Comparison of ENCODE assay signal across 25 cellular contexts in the genomic region with DNA sequence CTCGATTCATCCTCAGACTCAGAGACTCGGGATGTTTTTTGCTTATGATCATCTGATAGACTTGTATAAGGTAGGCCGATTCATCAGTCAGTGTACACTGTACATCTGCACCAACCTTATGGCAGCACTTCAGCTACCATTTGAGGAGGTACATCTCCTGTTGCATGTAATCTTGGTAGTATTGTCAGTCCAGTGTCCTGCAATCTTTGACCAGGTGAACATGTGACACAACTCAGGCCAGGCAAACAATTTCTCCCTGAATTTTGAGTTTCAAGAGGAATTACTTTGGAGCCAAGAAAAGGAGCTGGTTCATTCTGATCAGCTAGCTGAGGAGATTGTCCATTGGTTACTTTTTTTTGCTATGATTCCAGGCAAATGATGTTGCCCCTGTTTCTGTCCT.
"Had no signal": no experiment of that assay in that cellular context is flagged by ENCODE, and none has a peak within 500 bp of the region (broad histone marks: within the 10 kb centered on the region; RNA-seq: fewer than 3 reads in every experiment).

No MANE protein-coding gene starts in this region.

- H3K27ac ChIP-seq: coronary artery, left lung, lower lobe of right lung, parathyroid adenoma, psoas muscle, testis, tibial nerve, upper lobe of right lung, vagina had no signal

- H3K9me3 ChIP-seq: heart right ventricle, left lung, lower lobe of right lung, psoas muscle, testis, tibial nerve, upper lobe of right lung, vagina had no signal

- FAIRE-seq: endothelial cell of umbilical vein, islet of Langerhans had no signal

- ATAC-seq: natural killer cell treated with Interleukin-12 subunit alpha and Interleukin-12 subunit beta and Interleukin-15 and Interleukin-18, amount 100 ng/mL, for 72 hours; sciatic nerve; stimulated activated naive B cell treated with anti-CD40 and anti-IgM and Interleukin-4, amounts not matched to agents 10 μg/mL and 1 μg/mL and 100 μg/mL, for 72 hours; stimulated activated naive CD8-positive, alpha-beta T cell treated with anti-CD3 and anti-CD28 coated beads, Interleukin-15, amount 100 ng/mL, for 72 hours had no signal

- H3K9ac ChIP-seq: parathyroid adenoma had no signal

- H3K36me3 ChIP-seq: heart right ventricle, left lung, lower lobe of right lung, tibial nerve, upper lobe of right lung, vagina had no signal

- H3K4me1 ChIP-seq: left lung, parathyroid adenoma, psoas muscle, testis, tibial nerve, upper lobe of right lung, vagina had no signal

- DNase-seq: effector CD4-positive, alpha-beta T cell; endodermal cell; foreskin melanocyte; heart right ventricle; hypothalamus; left lung; lower lobe of right lung; mesenchymal stem cell; midbrain; psoas muscle; retina; stimulated activated CD4-positive, alpha-beta T cell treated with anti-CD3 and anti-CD28 coated beads, Interleukin-2, amount 100 ng/mL, for 24 hours; stimulated activated CD4-positive, alpha-beta T cell treated with anti-CD3 and anti-CD28 coated beads, Interleukin-4, amount 100 ng/mL, for 4 hours; stimulated activated naive B cell treated with anti-CD40 and anti-IgM and Interleukin-4, amounts not matched to agents 10 μg/mL and 1 μg/mL and 100 μg/mL, for 72 hours; stimulated activated naive CD8-positive, alpha-beta T cell treated with anti-CD3 and anti-CD28 coated beads, Interleukin-15, amount 100 ng/mL, for 72 hours; testis; upper lobe of right lung had no signal

- H3K79me2 ChIP-seq: parathyroid adenoma had no signal

- H3K4me3 ChIP-seq: coronary artery, heart right ventricle, left lung, lower lobe of right lung, psoas muscle, testis, tibial nerve, upper lobe of right lung, vagina had no signal

- H3K27me3 ChIP-seq: heart right ventricle, left lung, testis, tibial nerve, upper lobe of right lung, vagina had no signal
